Comparison of ENCODE assay signal across 8 cellular contexts in genomic region chr6:52577022-52577777, GRCh38. TPM values are rescaled to one million over a fixed set of nuclear protein-coding genes. Genes with fewer than 3 reads are reported as not detected.
DNase-seq lines count a peak whose midpoint lies in the region; ATAC-seq, FAIRE-seq and TF ChIP-seq lines count a peak whose summit lies in the region.

TRAM2 (minus strand) TSS chr6:52577060; CDS start chr6:52576915, 145 bp downstream.

- H3K27ac ChIP-seq in HepG2 (ENCODE audit: extremely low read length, insufficient read depth, low read length), result peak within 1 kb of the TSS; percentile 95

- peak; percentile 21 to 55; a peak in 1 of 4 replicates for TF ChIP-seq EP300 in HepG2 (IDR thresholded peaks at IDR 0.05; ENCODE audit: low read depth in 2 of 2, low read length in 2 of 2)
- peak; percentile 32; the same call in 1 of the 2 replicates for TF ChIP-seq EP300 in HepG2 (CRISPR knock-in tag; IDR thresholded peaks at IDR 0.05; ENCODE audit: borderline replicate concordance)

- peak within 1 kb of the TSS; percentile 71 for H3K27ac Mint-ChIP-seq in activated CD4-positive, alpha-beta T cell treated with anti-CD3 and anti-CD28 coated beads, Interleukin-2, amount 10 ng/mL, durations not matched to agents 24 days and 14 days
- peak within 1 kb of the TSS; percentile 71 for H3K27ac Mint-ChIP-seq in dendritic cell treated with granulocyte-macrophage colony-stimulating factor and Interleukin-4, amounts not matched to agents 40 ng/mL and 50 ng/mL, for 4 days

- peak within 1 kb of the TSS; percentile 81 for H3K4me3 Mint-ChIP-seq in activated CD4-positive, alpha-beta T cell treated with anti-CD3 and anti-CD28 coated beads, Interleukin-2, amount 10 ng/mL, durations not matched to agents 24 days and 14 days
- peak within 1 kb of the TSS; percentile 95 for H3K4me3 Mint-ChIP-seq in dendritic cell treated with granulocyte-macrophage colony-stimulating factor and Interleukin-4, amounts not matched to agents 40 ng/mL and 50 ng/mL, for 4 days

- no peaks in the 10 kb centered on the region for H3K9me3 ChIP-seq in HepG2 (ENCODE audit: low read length)

- FAIRE-seq in HepG2 (lab: Jason Lieb, UNC), result peak; percentile 15

- DNase-seq in ACHN (peak; percentile 84), NCI-H446 (lab: John Stamatoyannopoulos, UW) (peak; percentile 36 to 85), HepG2 (ENCODE audit: low spot score) (peak; percentile 76)
- DNase-seq in activated CD4-positive, alpha-beta T cell treated with anti-CD3 and anti-CD28 coated beads, Interleukin-2, amount 10 ng/mL, durations not matched to agents 24 days and 14 days, result peak; percentile 94
- DNase-seq in stimulated activated CD4-positive, alpha-beta T cell treated with anti-CD3 and anti-CD28 coated beads, Interleukin-4, amount 100 ng/mL, for 1 hour, result peak; percentile 79

- peak; percentile 43 for TF ChIP-seq CTCF in HepG2 (CRISPR knock-in tag; IDR thresholded peaks at IDR 0.05)

- H3K36me3 Mint-ChIP-seq in activated CD4-positive, alpha-beta T cell treated with anti-CD3 and anti-CD28 coated beads, Interleukin-2, amount 10 ng/mL, durations not matched to agents 24 days and 14 days (ENCODE audit: low read depth), result no peaks in the 10 kb centered on the region
- peaks cover 35% of the 10 kb centered on the region for H3K36me3 Mint-ChIP-seq in dendritic cell treated with granulocyte-macrophage colony-stimulating factor and Interleukin-4, amounts not matched to agents 40 ng/mL and 50 ng/mL, for 4 days (ENCODE audit: low read depth)

- H3K4me1 ChIP-seq in HepG2 (ENCODE audit: insufficient read depth, low read length), result peaks cover 54% of the 10 kb centered on the region

- ATAC-seq in HG03060 (IDR thresholded peaks at IDR 0.05; ENCODE audit: low read depth, unreplicated experiment) (peak; percentile 24), HepG2 (peak; percentile 82)

- H3K4me3 ChIP-seq in HepG2 (replicated peaks in 1 of 3; ENCODE audit: insufficient read depth in 1 of 3, low read depth in 2 of 3, low read length in 3 of 3), result peak within 1 kb of the TSS; percentile 85 to 97 (median 89)

- H4K20me1 ChIP-seq in HepG2 (ENCODE audit: insufficient read depth, low read length), result peaks cover 42% of the 10 kb centered on the region

- H2AFZ ChIP-seq in HepG2 (ENCODE audit: low read length), result no peak within 1 kb of the TSS

- intact Hi-C loops in activated CD4-positive, alpha-beta T cell treated with anti-CD3 and anti-CD28 coated beads, Interleukin-2, amount 10 ng/mL, durations not matched to agents 24 days and 14 days (cut with micrococcal nuclease), result loop anchor here (2.0 to 5.0 kb wide), 4 partner anchors 60 to 415 kb away; partner anchors contain the start of gene MCM3
- intact Hi-C loops in dendritic cell treated with granulocyte-macrophage colony-stimulating factor and Interleukin-4, amounts not matched to agents 40 ng/mL and 50 ng/mL, for 4 days (cut with micrococcal nuclease), result loop anchor here (5.0 kb wide), 4 partner anchors 65 to 215 kb away; partner anchors contain the start of gene PAQR8
- intact Hi-C loops in HepG2 (cut with micrococcal nuclease; ENCODE audit: unreplicated experiment), result loop anchor here (1.0 to 2.0 kb wide), 3 partner anchors 12 to 58 kb away; no protein-coding TSS in a partner anchor

- POLR2A ChIA-PET in HepG2 (lab: Yijun Ruan, JAX), result interaction anchor here (0.6 to 5.7 kb wide), 20 partner anchors 9 to 160 kb away, joined by 3 to 133 read pairs (median 6); partner anchors contain the start of gene EFHC1

- peak; percentile 76 for TF ChIP-seq POLR2A in GM18526 (IDR thresholded peaks at IDR 0.05; ENCODE audit: extremely low read depth, insufficient read length)
- peak; percentile 57 to 87 for TF ChIP-seq POLR2A in HepG2 (IDR thresholded peaks at IDR 0.05; ENCODE audit: insufficient read depth in 1 of 2, low read depth in 2 of 2, low read length in 2 of 2)

- in situ Hi-C loops in ACHN (cut with HindIII; ENCODE audit: low pct_ligation_motif_present, low pct_unique_long_range_greater_than_20kb, low sequenced_read_pairs) (no loop called here), HepG2 (cut with HindIII; ENCODE audit: extremely low pct_ligation_motif_present, low pct_unique_long_range_greater_than_20kb) (loop anchor here (5.0 kb wide), 1 partner anchor 60 kb away; no protein-coding TSS in a partner anchor)

- peaks cover 30% of the 10 kb centered on the region for H3K4me1 Mint-ChIP-seq in activated CD4-positive, alpha-beta T cell treated with anti-CD3 and anti-CD28 coated beads, Interleukin-2, amount 10 ng/mL, durations not matched to agents 24 days and 14 days
- peaks cover 51% of the 10 kb centered on the region for H3K4me1 Mint-ChIP-seq in dendritic cell treated with granulocyte-macrophage colony-stimulating factor and Interleukin-4, amounts not matched to agents 40 ng/mL and 50 ng/mL, for 4 days (ENCODE audit: low read depth)

- BruUV-seq in HepG2 (replicated peaks; lab: Mats Ljungman, UMichigan), result TSS peak; percentile 81

- H3K36me3 ChIP-seq in HepG2 (replicated peaks in 1 of 2; ENCODE audit: control insufficient read depth in 1 of 2, insufficient read depth in 2 of 2, low read length in 2 of 2), result peaks cover 0 to 14% of the 10 kb centered on the region in 2 experiments; a peak in 3 of 5 replicates

- CTCF ChIA-PET in HepG2 (lab: Yijun Ruan, JAX; ENCODE audit: low intra/inter-chr PET ratio, low total read pairs), result interaction anchor here (1.7 to 3.4 kb wide), 3 partner anchors 13 to 86 kb away, joined by 8 to 48 read pairs (median 22); no protein-coding TSS in a partner anchor

- under 1% methylated on average over 26 of the region's 84 CpGs for WGBS in HepG2 (ENCODE audit: low lambda C conversion rate)

- TF ChIP-seq RAD21 in HepG2 (CRISPR knock-in tag; IDR thresholded peaks at IDR 0.05), result peak; percentile 82

- peak within 1 kb of the TSS; percentile 97 for H3K4me2 ChIP-seq in HepG2 (ENCODE audit: low read depth, low read length)

- H3K9me3 Mint-ChIP-seq in activated CD4-positive, alpha-beta T cell treated with anti-CD3 and anti-CD28 coated beads, Interleukin-2, amount 10 ng/mL, durations not matched to agents 24 days and 14 days, result no peaks in the 10 kb centered on the region
- no peaks in the 10 kb centered on the region for H3K9me3 Mint-ChIP-seq in dendritic cell treated with granulocyte-macrophage colony-stimulating factor and Interleukin-4, amounts not matched to agents 40 ng/mL and 50 ng/mL, for 4 days

- peak within 1 kb of the TSS; percentile 97 for H3K9ac ChIP-seq in HepG2 (ENCODE audit: insufficient read depth, low read depth, low read length)

- no peaks in the 10 kb centered on the region; a peak in 1 of 5 replicates for H3K27me3 ChIP-seq in HepG2 (ENCODE audit: control insufficient read depth in 1 of 2, insufficient read depth in 2 of 2, low read length in 2 of 2)

- H3K27me3 Mint-ChIP-seq in activated CD4-positive, alpha-beta T cell treated with anti-CD3 and anti-CD28 coated beads, Interleukin-2, amount 10 ng/mL, durations not matched to agents 24 days and 14 days, result peaks cover 13% of the 10 kb centered on the region
- no peaks in the 10 kb centered on the region for H3K27me3 Mint-ChIP-seq in dendritic cell treated with granulocyte-macrophage colony-stimulating factor and Interleukin-4, amounts not matched to agents 40 ng/mL and 50 ng/mL, for 4 days

- peaks cover 46% of the 10 kb centered on the region for H3K79me2 ChIP-seq in HepG2 (ENCODE audit: insufficient read depth, low read length)

TF ChIP-seq in HepG2, 621 proteins besides CTCF, POLR2A, EP300 and RAD21 (continues in another document):
- peak; percentile 46; the same call in 1 of the 2 replicates for TF ChIP-seq ZNF263 (CRISPR knock-in tag; IDR thresholded peaks at IDR 0.05)
- TF ChIP-seq CBX2 (IDR thresholded peaks at IDR 0.05; ENCODE audit: low read depth, low read length), result no peak
- TF ChIP-seq CBX2 (CRISPR knock-in tag; IDR thresholded peaks at IDR 0.05; ENCODE audit: low read depth), result 0 out of 2 replicates have a peak, but pooled peaks have one; percentile 50
- TF ChIP-seq THAP11 (CRISPR knock-in tag; IDR thresholded peaks at IDR 0.05), result peak; percentile 61; the same call in 1 of the 2 replicates
- 0 out of 2 replicates have a peak, but pooled peaks have one; percentile 11 for TF ChIP-seq ZNF331 (CRISPR knock-in tag; IDR thresholded peaks at IDR 0.05)

RNA-seq across cellular contexts. Expression of gene TRAM2, which starts in this region (rescaled TPM):
- total RNA-seq in activated CD4-positive, alpha-beta T cell treated with anti-CD3 and anti-CD28 coated beads, Interleukin-2, amount 10 ng/mL, durations not matched to agents 24 days and 14 days, result 2.6 TPM in 2 replicates
- total RNA-seq in HepG2 (2016; rRNA removed; fragmentation: Illumina TruSeq; extraction: Trizol), result 40.5 and 49.1 TPM in 2 replicates
- total RNA-seq in HepG2 (2016; cell fraction: cytosol; rRNA removed; fragmentation: Illumina TruSeq; extraction: Trizol; ENCODE audit: low read depth), result 4.0 and 4.7 TPM in 2 replicates
- 36.8 and 47.0 TPM in 2 replicates for total RNA-seq in HepG2 (2016; cell fraction: insoluble cytoplasmic fraction; rRNA removed; fragmentation: Illumina TruSeq; extraction: Trizol)
- 24.9 and 25.7 TPM in 2 replicates for total RNA-seq in HepG2 (2016; cell fraction: membrane; rRNA removed; fragmentation: Illumina TruSeq; extraction: Trizol)
- total RNA-seq in HepG2 (2016; cell fraction: nucleus; rRNA removed; fragmentation: Illumina TruSeq; extraction: Trizol), result 50.0 and 60.1 TPM in 2 replicates
- polyA plus RNA-seq in HepG2 (2011; rRNA removed), result 68.2 and 72.5 TPM in 2 replicates
- 51.1 and 62.3 TPM in 2 replicates for polyA plus RNA-seq in HepG2 (2011; cell fraction: cytosol; rRNA removed)
- 100.0 and 109 TPM in 2 replicates for polyA plus RNA-seq in HepG2 (2011; cell fraction: nucleus; rRNA removed)
- 42.0 and 55.5 TPM in 2 replicates for polyA plus RNA-seq in HepG2 (2012)
- 2.3 and 2.5 TPM in 2 replicates for polyA plus RNA-seq in HepG2 (2016; cell fraction: cytosol; fragmentation: Illumina TruSeq; extraction: Trizol; ENCODE audit: low read depth)
- 27.8 and 31.3 TPM in 2 replicates for polyA plus RNA-seq in HepG2 (2016; cell fraction: insoluble cytoplasmic fraction; fragmentation: Illumina TruSeq; extraction: Trizol; ENCODE audit: low read depth)
- 11.1 and 12.4 TPM in 2 replicates for polyA plus RNA-seq in HepG2 (2016; cell fraction: membrane; fragmentation: Illumina TruSeq; extraction: Trizol; ENCODE audit: low read depth)
- 72.8 and 73.2 TPM in 2 replicates for polyA plus RNA-seq in HepG2 (2016; cell fraction: nucleus; fragmentation: Illumina TruSeq; extraction: Trizol; ENCODE audit: insufficient read depth, low read depth)
- 21.3 and 119 TPM in 2 replicates for polyA minus RNA-seq in HepG2 (2011; rRNA and poly(A)+ RNA removed; ENCODE audit: low replicate concordance)
- polyA minus RNA-seq in HepG2 (2011; cell fraction: cytosol; rRNA and poly(A)+ RNA removed), result 67.1 and 80.2 TPM in 2 replicates
- polyA minus RNA-seq in HepG2 (2011; cell fraction: nucleus; rRNA and poly(A)+ RNA removed), result 60.0 and 64.5 TPM in 2 replicates

Comparison
In these comparisons a context has a peak if more than half of its experiments do, and no peak if none do; other contexts are left out.
1. Peak in every context shown above with its lines: DNase-seq, ATAC-seq, H3K4me3 ChIP-seq and H3K27ac ChIP-seq.